In genomic region chr1:236365999-236366570, GRCh38 we compare ENCODE assay signal across 18 cellular contexts. TPM values are rescaled to one million over a fixed set of nuclear protein-coding genes. Genes with fewer than 3 reads are reported as not detected.
DNase-seq lines count a peak whose midpoint lies in the region; ATAC-seq and TF ChIP-seq lines count a peak whose summit lies in the region.
"Had no signal": no experiment of that assay in that cellular context is flagged by ENCODE, and none has a peak within 500 bp of the region (broad histone marks: within the 10 kb centered on the region; RNA-seq: fewer than 3 reads in every experiment).

No MANE protein-coding gene starts in this region.

- ATAC-seq in left cardiac atrium (no peak), HG02938 (IDR thresholded peaks at IDR 0.05; ENCODE audit: unreplicated experiment) (no peak)
- ATAC-seq: A549, HCT116 had no signal

- H3K27ac ChIP-seq in left ventricle myocardium inferior (replicated peaks) = peak overlapping the region; percentile 45
- H3K27ac ChIP-seq in right atrium auricular region = no peak overlapping the region
- H3K27ac ChIP-seq in caudate nucleus (ENCODE audit: low read depth, low read length) = no peak overlapping the region
- H3K27ac ChIP-seq: A549, KMS-11, PC-9 had no signal

- H3K4me1 Mint-ChIP-seq in nephron progenitor cell = peaks cover 20% of the 10 kb centered on the region
- H3K4me1 Mint-ChIP-seq: CD14-positive monocyte had no signal

- peaks cover 17% of the 10 kb centered on the region for H3K27me3 Mint-ChIP-seq in nephron progenitor cell (ENCODE audit: low read depth, poor library complexity)

- peak overlapping the region; percentile 88 for H3K27ac Mint-ChIP-seq in nephron progenitor cell
- H3K27ac Mint-ChIP-seq: CD14-positive monocyte had no signal

- peaks cover 6% of the 10 kb centered on the region for H3K9me3 Mint-ChIP-seq in nephron progenitor cell

- no peaks in the 10 kb centered on the region for H3K36me3 Mint-ChIP-seq in nephron progenitor cell (ENCODE audit: low read depth)
- H3K36me3 Mint-ChIP-seq: CD14-positive monocyte had no signal

- peaks cover 6% of the 10 kb centered on the region for H3K4me1 ChIP-seq in left ventricle myocardium inferior
- no peaks in the 10 kb centered on the region for H3K4me1 ChIP-seq in right atrium auricular region
- H3K4me1 ChIP-seq: A549, Caco-2 had no signal

- H3K9me3 ChIP-seq in left ventricle myocardium inferior (replicated peaks) = no peaks in the 10 kb centered on the region
- H3K9me3 ChIP-seq in right atrium auricular region = no peaks in the 10 kb centered on the region
- H3K9me3 ChIP-seq: A549, Caco-2 had no signal

- H3K4me3 ChIP-seq in left ventricle myocardium inferior = peak overlapping the region; percentile 8
- no peak overlapping the region for H3K4me3 ChIP-seq in right atrium auricular region
- H3K4me3 ChIP-seq: A549, PC-9 had no signal

- H3K36me3 ChIP-seq in left ventricle myocardium inferior = no peaks in the 10 kb centered on the region
- no peaks in the 10 kb centered on the region for H3K36me3 ChIP-seq in right atrium auricular region

- intact Hi-C loops in left ventricle myocardium inferior (cut with micrococcal nuclease) (no loop called here), left cardiac atrium (cut with DNase I) (no loop called here)

- no peak for DNase-seq in left ventricle myocardium inferior
- no peak for DNase-seq in left cardiac atrium
- peak; percentile 28 for DNase-seq in right atrium auricular region (ENCODE audit: low spot score)
- DNase-seq in nephron progenitor cell = no peak
- DNase-seq in NCI-H2107 (lab: John Stamatoyannopoulos, UW) = no peak
- no peak for DNase-seq in caudate nucleus (lab: John Stamatoyannopoulos, UW)
- DNase-seq in HT-29 (ENCODE audit: low spot score) = no peak
- DNase-seq: Caco-2, NCI-H1092, NCI-H1694, NCI-H446, NCI-H774, PC-9 had no signal

- TF ChIP-seq CTCF in left ventricle myocardium inferior (IDR thresholded peaks at IDR 0.05; ENCODE audit: borderline replicate concordance) (no peak), right atrium auricular region (IDR thresholded peaks at IDR 0.05) (no peak), nephron progenitor cell (IDR thresholded peaks at IDR 0.05) (no peak)

- peak overlapping the region; percentile 9 for H3K4me3 Mint-ChIP-seq in nephron progenitor cell
- H3K4me3 Mint-ChIP-seq: CD14-positive monocyte had no signal

- H3K27me3 ChIP-seq in left ventricle myocardium inferior (ENCODE audit: low read depth) (no peaks in the 10 kb centered on the region), right atrium auricular region (no peaks in the 10 kb centered on the region)

RNA-seq across cellular contexts. Expression of gene EDARADD, which starts 28.0 kb away (rescaled TPM):
- total RNA-seq in left ventricle myocardium inferior = 1.4 TPM
- under 1 TPM in 1 of 2 donors, not detected in 1; 0.35 TPM for total RNA-seq in left cardiac atrium
- under 1 TPM in 1 of 2 donors, not detected in 1; 0.63 TPM for total RNA-seq in right atrium auricular region
- total RNA-seq in HT-29 (2014; rRNA removed; shearing (Covaris generic)) = not detected in 2 replicates
- total RNA-seq: PC-9 had no signal
